ENCODE assay signal across 1 cellular context in the genomic region with DNA sequence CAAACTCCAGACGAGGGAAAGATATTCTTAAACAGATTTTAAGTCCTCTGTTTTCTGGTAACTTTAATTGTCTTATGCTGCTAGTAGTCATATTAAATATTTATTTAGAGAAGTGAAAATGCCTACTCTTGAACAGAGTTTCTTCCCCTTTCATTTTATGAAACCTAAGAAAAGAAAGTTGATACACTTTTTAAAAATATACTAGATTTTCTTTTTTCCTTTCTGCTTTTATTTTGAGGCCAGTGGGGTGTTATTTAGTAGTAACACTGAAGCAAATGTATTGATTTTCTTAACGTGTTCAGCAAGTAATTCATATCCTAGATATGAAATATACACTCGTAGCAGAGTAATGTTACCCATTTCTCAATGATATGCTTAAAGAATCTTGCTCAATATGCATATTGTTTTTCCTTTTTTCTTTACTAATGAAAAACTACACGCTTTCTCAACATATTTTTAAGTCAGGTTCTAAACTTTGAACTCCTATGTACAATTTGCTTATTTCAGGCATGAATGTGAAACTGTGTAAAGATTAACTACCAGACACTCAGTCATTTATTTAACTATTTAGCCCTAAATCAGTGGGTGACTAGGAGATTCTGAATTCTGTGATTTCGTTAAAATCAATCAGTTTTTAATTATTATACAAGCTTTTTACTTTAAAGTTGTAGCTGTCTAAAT.
TF ChIP-seq lines count a peak whose summit lies in the region.

No MANE protein-coding gene starts in this region.

TF ChIP-seq in HCT116, 20 proteins besides CTCF, POLR2A, EP300 and RAD21 (continued from another document):
- TF ChIP-seq REST (IDR thresholded peaks at IDR 0.05; ENCODE audit: low read depth) (no peak), EGR1 (IDR thresholded peaks at IDR 0.05; ENCODE audit: low read depth) (no peak), CEBPB (IDR thresholded peaks at IDR 0.05; ENCODE audit: low read depth) (no peak), ZNF274 (IDR thresholded peaks at IDR 0.05; ENCODE audit: low read depth, low read length) (no peak), MAX (IDR thresholded peaks at IDR 0.05) (no peak), SRF (IDR thresholded peaks at IDR 0.05; ENCODE audit: low read depth) (no peak), ZFX (IDR thresholded peaks at IDR 0.05) (no peak), SIN3A (IDR thresholded peaks at IDR 0.05; ENCODE audit: low read depth) (no peak), FOSL1 (IDR thresholded peaks at IDR 0.05; ENCODE audit: low read depth) (no peak), ATF3 (IDR thresholded peaks at IDR 0.05) (no peak), TCF7L2 (IDR thresholded peaks at IDR 0.05; ENCODE audit: borderline replicate concordance, extremely low read depth, insufficient read depth, insufficient read length) (no peak), EZH2phosphoT487 (IDR thresholded peaks at IDR 0.05; ENCODE audit: borderline replicate concordance) (no peak)
